In genomic region chr19:10163557-10163956, GRCh38 we compare ENCODE assay signal across 1 cellular context.
TF ChIP-seq lines count a peak whose summit lies in the region.

No MANE protein-coding gene starts in this region.

TF ChIP-seq in GM23338, 12 proteins besides CTCF, POLR2A, EP300 and RAD21:
- TF ChIP-seq ZNF462 (CRISPR knock-in tag; IDR thresholded peaks at IDR 0.05) (no peak), POLR2AphosphoS5 (IDR thresholded peaks at IDR 0.05; ENCODE audit: low read depth) (no peak), CREB1 (CRISPR knock-in tag; IDR thresholded peaks at IDR 0.05; ENCODE audit: low read depth) (no peak), NANOG (IDR thresholded peaks at IDR 0.05; ENCODE audit: borderline replicate concordance) (no peak), EZH2 (IDR thresholded peaks at IDR 0.05; ENCODE audit: low read depth, unreplicated experiment) (no peak), STAT1 (IDR thresholded peaks at IDR 0.05; ENCODE audit: unreplicated experiment) (no peak), REST (IDR thresholded peaks at IDR 0.05; ENCODE audit: unreplicated experiment) (no peak), ETS1 (IDR thresholded peaks at IDR 0.05) (no peak), ZNF331 (CRISPR knock-in tag; IDR thresholded peaks at IDR 0.05; ENCODE audit: low read depth) (no peak), EZH2phosphoT487 (IDR thresholded peaks at IDR 0.05; ENCODE audit: unreplicated experiment) (no peak), ZNF114 (CRISPR knock-in tag; IDR thresholded peaks at IDR 0.05) (no peak), JUNB (IDR thresholded peaks at IDR 0.05; ENCODE audit: unreplicated experiment) (no peak)
